In genomic region chrX:41828821-41829220, GRCh38 we compare ENCODE assay signal across 22 cellular contexts.
A peak's percentile ranks its signal among the peaks of the same experiment; 100 is the strongest.
DNase-seq lines count a peak whose midpoint lies in the region; ATAC-seq, FAIRE-seq and TF ChIP-seq lines count a peak whose summit lies in the region.
"Had no signal": no experiment of that assay in that cellular context is flagged by ENCODE, and none has a peak within 500 bp of the region (broad histone marks: within the 10 kb centered on the region; RNA-seq: fewer than 3 reads in every experiment).

No MANE protein-coding gene starts in this region.

- no peak overlapping the region for H3K4me3 Mint-ChIP-seq in activated naive CD8-positive, alpha-beta T cell
- no peak overlapping the region for H3K4me3 Mint-ChIP-seq in activated naive CD8-positive, alpha-beta T cell treated with anti-CD3 and anti-CD28 coated beads, Interleukin-2, amount 50 U/mL, for 24 hours
- no peak overlapping the region for H3K4me3 Mint-ChIP-seq in T-helper 17 cell

- no peak for DNase-seq in activated naive CD8-positive, alpha-beta T cell treated with anti-CD3 and anti-CD28 coated beads, Interleukin-2, amount 50 U/mL, for 24 hours
- DNase-seq in T-helper 17 cell, result no peak
- DNase-seq in fibroblast of mammary gland (ENCODE audit: low read depth), result peak; percentile 5
- DNase-seq in D721Med (ENCODE audit: insufficient read length, low spot score), result no peak
- DNase-seq in globus pallidus (ENCODE audit: low spot score), result no peak
- no peak for DNase-seq in SW480 (ENCODE audit: low spot score)
- DNase-seq: 8988T, DMS 273 treated with DMSO at 0.1 percent for 48 hours, DND-41, GOT3, Karpas-422, MV-4-11, NCI-H1694, NCI-H2081 treated with DMSO at 0.1 percent for 48 hours, NCI-H2171 treated with DMSO at 0.1 percent for 48 hours, NCI-H524 treated with DMSO at 0.1 percent for 48 hours, NCI-H82, SIG-M5, SK-N-SH had no signal

- FAIRE-seq in D721Med (lab: Jason Lieb, UNC), result no peak
- FAIRE-seq: GM12891 had no signal

- H3K27me3 Mint-ChIP-seq in activated naive CD8-positive, alpha-beta T cell, result no peaks in the 10 kb centered on the region
- no peaks in the 10 kb centered on the region for H3K27me3 Mint-ChIP-seq in activated naive CD8-positive, alpha-beta T cell treated with anti-CD3 and anti-CD28 coated beads, Interleukin-2, amount 50 U/mL, for 24 hours
- H3K27me3 Mint-ChIP-seq in T-helper 17 cell, result no peaks in the 10 kb centered on the region

- no peaks in the 10 kb centered on the region for H3K9me3 ChIP-seq in T-helper 17 cell (ENCODE audit: control insufficient read depth, low read length, poor library complexity, severe bottlenecking)
- H3K9me3 ChIP-seq: SK-N-SH had no signal

- H3K36me3 Mint-ChIP-seq in activated naive CD8-positive, alpha-beta T cell, result peaks cover 10% of the 10 kb centered on the region
- peaks cover 6% of the 10 kb centered on the region for H3K36me3 Mint-ChIP-seq in activated naive CD8-positive, alpha-beta T cell treated with anti-CD3 and anti-CD28 coated beads, Interleukin-2, amount 50 U/mL, for 24 hours (ENCODE audit: low read depth)
- H3K36me3 Mint-ChIP-seq in T-helper 17 cell (ENCODE audit: low read depth), result no peaks in the 10 kb centered on the region

- H3K4me1 Mint-ChIP-seq in activated naive CD8-positive, alpha-beta T cell (ENCODE audit: low read depth), result peaks cover 31% of the 10 kb centered on the region
- peaks cover 8% of the 10 kb centered on the region for H3K4me1 Mint-ChIP-seq in activated naive CD8-positive, alpha-beta T cell treated with anti-CD3 and anti-CD28 coated beads, Interleukin-2, amount 50 U/mL, for 24 hours
- peaks cover 9% of the 10 kb centered on the region for H3K4me1 Mint-ChIP-seq in T-helper 17 cell

- TF ChIP-seq CTCF in fibroblast of mammary gland (conservative IDR thresholded peaks at IDR 0.05; ENCODE audit: control insufficient read depth, insufficient read depth, low read depth, low read length) (no peak), D721Med (IDR thresholded peaks at IDR 0.05; ENCODE audit: insufficient read depth, missing control alignments) (no peak)

- no peak overlapping the region for H3K4me3 ChIP-seq in fibroblast of mammary gland (ENCODE audit: control insufficient read depth, low read depth, low read length)

- ATAC-seq in activated naive CD8-positive, alpha-beta T cell treated with anti-CD3 and anti-CD28 coated beads, Interleukin-2, amount 50 U/mL, for 24 hours, result no peak
- no peak for ATAC-seq in T-helper 17 cell
- ATAC-seq: Panc1 had no signal

- peak overlapping the region; percentile 35 for H3K27ac Mint-ChIP-seq in activated naive CD8-positive, alpha-beta T cell
- H3K27ac Mint-ChIP-seq in activated naive CD8-positive, alpha-beta T cell treated with anti-CD3 and anti-CD28 coated beads, Interleukin-2, amount 50 U/mL, for 24 hours, result no peak overlapping the region
- peak overlapping the region; percentile 39 for H3K27ac Mint-ChIP-seq in T-helper 17 cell

- H3K9me3 Mint-ChIP-seq in activated naive CD8-positive, alpha-beta T cell (ENCODE audit: low read depth), result no peaks in the 10 kb centered on the region
- H3K9me3 Mint-ChIP-seq in activated naive CD8-positive, alpha-beta T cell treated with anti-CD3 and anti-CD28 coated beads, Interleukin-2, amount 50 U/mL, for 24 hours, result peaks cover 3% of the 10 kb centered on the region
